Comparison of ENCODE assay signal across 28 cellular contexts in genomic region chr18:50622865-50623393, GRCh38.
"Had no signal": no experiment of that assay in that cellular context is flagged by ENCODE, and none has a peak within 500 bp of the region (broad histone marks: within the 10 kb centered on the region; RNA-seq: fewer than 3 reads in every experiment).

No MANE protein-coding gene starts in this region.

- ATAC-seq: body of pancreas, left lobe of liver, lower lobe of right lung, pancreas, right cardiac atrium had no signal

- H3K4me3 ChIP-seq: adrenal gland, body of pancreas, colonic mucosa, esophagus squamous epithelium, heart right ventricle, lower lobe of right lung, pancreas had no signal

- H3K9me3 ChIP-seq: adrenal gland, body of pancreas, colonic mucosa, esophagus squamous epithelium, heart right ventricle, lower lobe of right lung, pancreas had no signal

- H3K4me1 ChIP-seq: body of pancreas, colonic mucosa, lower lobe of right lung, pancreas had no signal

- H3K27ac ChIP-seq: body of pancreas, colonic mucosa, epithelial cell of prostate, esophagus squamous epithelium, lower lobe of right lung, pancreas had no signal

- DNase-seq: activated CD4-positive, alpha-beta memory T cell treated with anti-CD3 and anti-CD28 coated beads for 36 hours; activated CD4-positive, alpha-beta T cell treated with anti-CD3 and anti-CD28 coated beads, Interleukin-2, amount 10 ng/mL, durations not matched to agents 24 days and 14 days; activated CD4-positive, CD25-positive, alpha-beta regulatory T cell treated with anti-CD3 and anti-CD28 coated beads, Interleukin-2, amount 50 U/mL, for 72 hours; activated CD8-positive, alpha-beta memory T cell treated with anti-CD3 and anti-CD28 coated beads, Interleukin-2, amount 50 U/mL, for 4 hours; activated effector memory CD4-positive, alpha-beta T cell treated with anti-CD3 and anti-CD28 coated beads, Interleukin-2, amount 50 U/mL, for 16 hours; activated naive CD4-positive, alpha-beta T cell treated with anti-CD3 and anti-CD28 coated beads for 36 hours; activated naive CD8-positive, alpha-beta T cell treated with anti-CD3 and anti-CD28 coated beads for 36 hours; activated T-cell treated with anti-CD3 and anti-CD28 coated beads, Interleukin-2, amount 50 U/mL, for 1 hour; adrenal gland; aorta; body of pancreas; cerebellar nuclear complex; colonic mucosa; effector CD8-positive, alpha-beta T cell; esophagus squamous epithelium; foreskin melanocyte; heart right ventricle; lower lobe of right lung; mesenchymal stem cell; pancreas; right cardiac atrium; stimulated activated CD4-positive, alpha-beta T cell treated with anti-CD3 and anti-CD28 coated beads, Interleukin-15, amount 100 ng/mL, for 24 hours; stimulated activated CD4-positive, alpha-beta T cell treated with anti-CD3 and anti-CD28 coated beads, Interleukin-2, amount 100 ng/mL, for 24 hours; stimulated activated naive CD4-positive, alpha-beta T cell; T1000; trophoblast cell had no signal

- H3K36me3 ChIP-seq: adrenal gland, colonic mucosa, esophagus squamous epithelium, heart right ventricle, lower lobe of right lung, pancreas had no signal

- H3K27me3 ChIP-seq: adrenal gland, body of pancreas, colonic mucosa, esophagus squamous epithelium, heart right ventricle, pancreas had no signal
